In genomic region chr11:77071077-77071476, GRCh38 we compare ENCODE assay signal across 19 cellular contexts. TPM values are rescaled to one million over a fixed set of nuclear protein-coding genes. Genes with fewer than 3 reads are reported as not detected.
DNase-seq lines count a peak whose midpoint lies in the region; ATAC-seq and TF ChIP-seq lines count a peak whose summit lies in the region.
"Had no signal": no experiment of that assay in that cellular context is flagged by ENCODE, and none has a peak within 500 bp of the region (broad histone marks: within the 10 kb centered on the region; RNA-seq: fewer than 3 reads in every experiment).

No MANE protein-coding gene starts in this region.

- H3K36me3 ChIP-seq in SK-N-SH (replicated peaks in 1 of 2; ENCODE audit: control insufficient read depth in 1 of 2, insufficient read depth in 2 of 2, low read length in 1 of 2) (peaks cover 0 to 5% of the 10 kb centered on the region in 2 experiments), endodermal cell (ENCODE audit: control insufficient read depth, insufficient read depth, low read length) (no peaks in the 10 kb centered on the region), upper lobe of right lung (no peaks in the 10 kb centered on the region)
- H3K36me3 ChIP-seq: MG63 had no signal

- H3K9me3 ChIP-seq in SK-N-SH (no peaks in the 10 kb centered on the region), endodermal cell (ENCODE audit: control insufficient read depth, low read length) (no peaks in the 10 kb centered on the region), upper lobe of right lung (no peaks in the 10 kb centered on the region)
- H3K9me3 ChIP-seq: MG63 had no signal

- no peaks in the 10 kb centered on the region for H3K9me3 Mint-ChIP-seq in endodermal cell
- no peaks in the 10 kb centered on the region for H3K9me3 Mint-ChIP-seq in progenitor cell of endocrine pancreas (ENCODE audit: low read depth)

- peaks cover 72% of the 10 kb centered on the region for H3K79me2 ChIP-seq in SK-N-SH (ENCODE audit: insufficient read depth)

- CTCF ChIA-PET in SK-N-SH (lab: Yijun Ruan, JAX), result interaction anchor here (1.6 to 2.3 kb wide), 3 partner anchors 20 to 25 kb away, joined by 7 to 12 read pairs (median 12); no protein-coding TSS in a partner anchor

- TF ChIP-seq EP300 in SK-N-SH (IDR thresholded peaks at IDR 0.05; ENCODE audit: borderline replicate concordance in 1 of 2, low read depth in 1 of 2, low read length in 1 of 2), result no peak

- peaks cover 42% of the 10 kb centered on the region for H3F3A ChIP-seq in SK-N-SH (replicated peaks; ENCODE audit: insufficient read depth)

- TF ChIP-seq RAD21 in SK-N-SH (IDR thresholded peaks at IDR 0.05; ENCODE audit: low read length), result no peak

- POLR2A ChIA-PET in SK-N-SH (lab: Yijun Ruan, JAX), result no interaction called here

- H3K27ac Mint-ChIP-seq in endodermal cell (no peak overlapping the region), progenitor cell of endocrine pancreas (no peak overlapping the region)

- no peak overlapping the region for H3K4me3 Mint-ChIP-seq in endodermal cell
- H3K4me3 Mint-ChIP-seq in progenitor cell of endocrine pancreas (ENCODE audit: low read depth), result no peak overlapping the region

- peaks cover 10% of the 10 kb centered on the region for H3K27me3 Mint-ChIP-seq in endodermal cell (ENCODE audit: insufficient read depth)
- peaks cover 17% of the 10 kb centered on the region for H3K27me3 Mint-ChIP-seq in progenitor cell of endocrine pancreas

- H3K4me1 ChIP-seq in SK-N-SH (ENCODE audit: control insufficient read depth in 1 of 2, insufficient read depth in 2 of 2, low read depth in 1 of 2, low read length in 1 of 2) (peaks cover 40 to 76% of the 10 kb centered on the region in 2 experiments; a peak in 3 of 4 replicates), endodermal cell (ENCODE audit: control insufficient read depth, insufficient read depth, low read length) (no peaks in the 10 kb centered on the region), upper lobe of right lung (peaks cover 38% of the 10 kb centered on the region)

- peaks cover 4% of the 10 kb centered on the region; the same call in 1 of the 2 replicates for H4K20me1 ChIP-seq in SK-N-SH (ENCODE audit: insufficient read depth)

- H3K36me3 Mint-ChIP-seq in endodermal cell (ENCODE audit: low read depth) (no peaks in the 10 kb centered on the region), progenitor cell of endocrine pancreas (ENCODE audit: insufficient read depth) (no peaks in the 10 kb centered on the region)

- H3K4me3 ChIP-seq in SK-N-SH (ENCODE audit: low read depth in 2 of 2, low read length in 1 of 2) (no peak overlapping the region), endodermal cell (ENCODE audit: low read length) (no peak overlapping the region), upper lobe of right lung (no peak overlapping the region)
- H3K4me3 ChIP-seq: MG63 had no signal

- DNase-seq in SK-N-SH (no peak), endodermal cell (peak; percentile 35), omental fat pad (ENCODE audit: low spot score) (peak; percentile 3), upper lobe of right lung (peak; percentile 32), inferior parietal cortex (ENCODE audit: extremely low spot score) (no peak), progenitor cell of endocrine pancreas (ENCODE audit: low spot score, unreplicated experiment) (no peak)
- no peak for DNase-seq in stimulated activated CD4-positive, alpha-beta T cell treated with anti-CD3 and anti-CD28 coated beads, Interleukin-2, amount 100 ng/mL, for 24 hours
- DNase-seq: C1 segment of cervical spinal cord, DMS 273 treated with DMSO at 0.1 percent for 48 hours, KG1, MG63, NCI-H1092 treated with DMSO at 0.1 percent for 48 hours, NCI-H187, NCI-H82 had no signal

- H3K27ac ChIP-seq in SK-N-SH (ENCODE audit: low read depth in 2 of 2, low read length in 1 of 2) (peak overlapping the region; percentile 94 to 97; a peak in 2 of 4 replicates), endodermal cell (ENCODE audit: low read depth, low read length) (no peak overlapping the region), upper lobe of right lung (no peak overlapping the region)
- H3K27ac ChIP-seq: 22Rv1 had no signal

- H3K4me1 Mint-ChIP-seq in endodermal cell (peaks cover 5% of the 10 kb centered on the region), progenitor cell of endocrine pancreas (ENCODE audit: low read depth) (peaks cover 5% of the 10 kb centered on the region)

- no peaks in the 10 kb centered on the region for H3K9me2 ChIP-seq in SK-N-SH

- H2AFZ ChIP-seq in SK-N-SH (ENCODE audit: low read depth), result no peak overlapping the region

- intact Hi-C loops in upper lobe of right lung (cut with DNase I), result no loop called here

- H3K9ac ChIP-seq in SK-N-SH (no peak overlapping the region), endodermal cell (ENCODE audit: extremely low read depth, low read length, poor library complexity, severe bottlenecking) (no peak overlapping the region)

- TF ChIP-seq CTCF in SK-N-SH (IDR thresholded peaks at IDR 0.05) (no peak), endodermal cell (conservative IDR thresholded peaks at IDR 0.05) (no peak), omental fat pad (IDR thresholded peaks at IDR 0.05) (no peak), upper lobe of right lung (IDR thresholded peaks at IDR 0.05) (no peak), progenitor cell of endocrine pancreas (IDR thresholded peaks at IDR 0.05; ENCODE audit: unreplicated experiment) (no peak)

- H3K4me2 ChIP-seq in SK-N-SH, result peak overlapping the region; percentile 95; the same call in 1 of the 2 replicates

- 81% methylated on average over 6 of the region's 7 CpGs for WGBS in SK-N-SH (ENCODE audit: low lambda C conversion rate)
- 78 to 91% methylated on average over 3 to 7 of the region's 7 CpGs for WGBS in endodermal cell (ENCODE audit: insufficient coverage in 1 of 2, insufficient read length in 1 of 2), 2 experiments

- no peak for ATAC-seq in SK-N-SH treated with all-trans-retinoic acid at 6 μM for 48 hours
- no peak for ATAC-seq in omental fat pad (ENCODE audit: low FRiP score)
- no peak for ATAC-seq in upper lobe of right lung
- ATAC-seq: Panc1 had no signal

- no peaks in the 10 kb centered on the region for H3K27me3 ChIP-seq in SK-N-SH (ENCODE audit: insufficient read depth)
- no peaks in the 10 kb centered on the region for H3K27me3 ChIP-seq in endodermal cell (ENCODE audit: control insufficient read depth, insufficient read depth, low read length, poor library complexity, severe bottlenecking)
- no peaks in the 10 kb centered on the region for H3K27me3 ChIP-seq in upper lobe of right lung
- H3K27me3 ChIP-seq: MG63 had no signal

TF ChIP-seq in SK-N-SH, 30 proteins besides CTCF, POLR2A, EP300 and RAD21:
- TF ChIP-seq RCOR1 (IDR thresholded peaks at IDR 0.05; ENCODE audit: low read length), result no peak
- TF ChIP-seq YY1 (IDR thresholded peaks at IDR 0.05; ENCODE audit: low read depth), result no peak
- TF ChIP-seq GABPA (IDR thresholded peaks at IDR 0.05; ENCODE audit: low read depth), result no peak
- TF ChIP-seq MXI1 (IDR thresholded peaks at IDR 0.05; ENCODE audit: low read depth, low read length), result no peak
- TF ChIP-seq, protein P1, sequence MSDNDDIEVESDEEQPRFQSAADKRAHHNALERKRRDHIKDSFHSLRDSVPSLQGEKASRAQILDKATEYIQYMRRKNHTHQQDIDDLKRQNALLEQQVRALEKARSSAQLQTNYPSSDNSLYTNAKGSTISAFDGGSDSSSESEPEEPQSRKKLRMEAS (IDR thresholded peaks at IDR 0.05; ENCODE audit: low read depth), result no peak

TF ChIP-seq in SK-N-SH treated with all-trans-retinoic acid at 6 μM for 48 hours, 23 proteins besides CTCF, POLR2A, EP300 and RAD21 (continues in another document):
- no peak for TF ChIP-seq RARB (CRISPR knock-in tag; IDR thresholded peaks at IDR 0.05)
- TF ChIP-seq CSDC2 (CRISPR knock-in tag; IDR thresholded peaks at IDR 0.05), result no peak
- TF ChIP-seq ZNF565 (CRISPR knock-in tag; conservative IDR thresholded peaks at IDR 0.05; ENCODE audit: low read depth), result no peak
- TF ChIP-seq BACH2 (CRISPR knock-in tag; IDR thresholded peaks at IDR 0.05; ENCODE audit: borderline replicate concordance), result no peak

RNA-seq across cellular contexts. Expression of gene CAPN5, which starts 4.3 kb away (rescaled TPM):
- polyA plus RNA-seq in SK-N-SH (2012; rRNA removed), result 31.6 and 33.1 TPM in 2 replicates
- polyA plus RNA-seq in SK-N-SH (2012; cell fraction: cytosol; rRNA removed), result 10.2 and 17.6 TPM in 2 replicates
- polyA plus RNA-seq in SK-N-SH (2012; cell fraction: nucleus; rRNA removed), result 71.6 and 84.7 TPM in 2 replicates
- total RNA-seq in endodermal cell, result 10 to 100 TPM; 17.5 to 21.5 TPM
- polyA plus RNA-seq in endodermal cell (2013, experiment 1 of 2), result 12.3 TPM
- 14.8 TPM for polyA plus RNA-seq in endodermal cell (2013, experiment 2 of 2)
- 1 to 10 TPM; 3.3 to 8.5 (median 4.7) TPM for total RNA-seq in omental fat pad
- total RNA-seq in upper lobe of right lung, result 6.5 TPM
- total RNA-seq in progenitor cell of endocrine pancreas, result 9.5 and 10.9 TPM in 2 replicates

RNA-seq across cellular contexts. Expression of gene OMP, which starts 31.6 kb away (rescaled TPM):
- polyA plus RNA-seq in SK-N-SH (2012; rRNA removed), result 0.20 TPM in 1 of 2 replicates, not detected in the other
- 0.23 TPM in 1 of 2 replicates, not detected in the other for polyA plus RNA-seq in SK-N-SH (2012; cell fraction: cytosol; rRNA removed)
- 1.5 TPM in 2 replicates for polyA plus RNA-seq in SK-N-SH (2012; cell fraction: nucleus; rRNA removed)
- total RNA-seq in endodermal cell (1 to 10 TPM; 1.6 to 1.7 TPM), omental fat pad (not detected), upper lobe of right lung (not detected), progenitor cell of endocrine pancreas (not detected in 2 replicates)
- polyA plus RNA-seq in endodermal cell (2013, experiment 1 of 2), result not detected
- polyA plus RNA-seq in endodermal cell (2013, experiment 2 of 2), result not detected
- total RNA-seq: Daoy, NCI-H460 had no signal

RNA-seq across cellular contexts. Expression of gene B3GNT6, which starts 36.9 kb away (rescaled TPM):
- not detected in 2 replicates for polyA plus RNA-seq in SK-N-SH (2012; rRNA removed)
- polyA plus RNA-seq in SK-N-SH (2012; cell fraction: cytosol; rRNA removed), result not detected in 2 replicates
- 0.04 TPM in 1 of 2 replicates, not detected in the other for polyA plus RNA-seq in SK-N-SH (2012; cell fraction: nucleus; rRNA removed)
- not detected for total RNA-seq in endodermal cell
- not detected for polyA plus RNA-seq in endodermal cell (2013, experiment 1 of 2)
- polyA plus RNA-seq in endodermal cell (2013, experiment 2 of 2), result not detected
- not detected for total RNA-seq in omental fat pad
- total RNA-seq in upper lobe of right lung, result not detected
- not detected in 2 replicates for total RNA-seq in progenitor cell of endocrine pancreas
- total RNA-seq: Daoy, NCI-H460 had no signal

RNA-seq across cellular contexts. Expression of gene MYO7A, which starts 57.0 kb away (rescaled TPM):
- 0.08 and 0.11 TPM in 2 replicates for polyA plus RNA-seq in SK-N-SH (2012; rRNA removed)
- polyA plus RNA-seq in SK-N-SH (2012; cell fraction: cytosol; rRNA removed), result 0.03 and 0.04 TPM in 2 replicates
- polyA plus RNA-seq in SK-N-SH (2012; cell fraction: nucleus; rRNA removed), result 0.74 and 0.85 TPM in 2 replicates
- total RNA-seq in endodermal cell, result 1 to 10 TPM; 2.4 to 2.7 TPM
- 2.1 TPM for polyA plus RNA-seq in endodermal cell (2013, experiment 1 of 2)
- polyA plus RNA-seq in endodermal cell (2013, experiment 2 of 2), result 1.7 TPM
- total RNA-seq in omental fat pad, result 10 to 100 TPM; 13.4 to 29.9 (median 18.0) TPM
- total RNA-seq in upper lobe of right lung, result 3.6 TPM
- total RNA-seq in progenitor cell of endocrine pancreas, result 5.3 and 5.7 TPM in 2 replicates

Comparison
In these comparisons a context has a peak if more than half of its experiments do, and no peak if none do; other contexts are left out.
1. DNase-seq: peak in endodermal cell (single experiment), omental fat pad (single experiment) and upper lobe of right lung (single experiment); none in SK-N-SH (single experiment), inferior parietal cortex (single experiment), progenitor cell of endocrine pancreas (single experiment) and stimulated activated CD4-positive, alpha-beta T cell treated with anti-CD3 and anti-CD28 coated beads, Interleukin-2, amount 100 ng/mL, for 24 hours (0 of 2).
2. H3K27ac ChIP-seq: peak in SK-N-SH (2 of 2); none in endodermal cell (single experiment) and upper lobe of right lung (single experiment).